1 cellular context compared by ENCODE assay signal in the genomic region with DNA sequence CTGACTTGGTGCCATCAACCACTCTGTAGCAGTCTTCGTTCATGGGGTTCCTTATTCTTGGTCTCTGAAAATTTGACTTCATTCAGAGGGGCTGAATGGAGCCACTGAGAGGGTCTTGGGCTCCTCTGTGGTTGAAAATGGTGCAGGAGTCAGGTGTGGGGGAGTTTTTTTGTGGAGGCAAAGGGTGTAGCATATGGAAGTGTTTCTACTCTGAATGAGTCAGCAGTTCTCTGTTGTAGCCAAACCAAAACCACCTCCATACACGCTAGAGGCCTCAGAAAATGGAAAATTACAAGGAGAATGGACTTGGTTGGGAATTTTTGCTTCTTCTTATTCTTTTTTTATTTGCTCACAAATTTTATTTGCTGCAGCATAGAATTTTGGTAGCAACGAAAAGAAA.
A peak's percentile ranks its signal among the peaks of the same experiment; 100 is the strongest.
TF ChIP-seq lines count a peak whose summit lies in the region.

No MANE protein-coding gene starts in this region.

TF ChIP-seq in GM12878, 131 proteins besides CTCF, POLR2A, EP300 and RAD21 (continued from another document):
- TF ChIP-seq MAX (IDR thresholded peaks at IDR 0.05; ENCODE audit: low read depth, low read length) = no peak
- TF ChIP-seq, protein P1, sequence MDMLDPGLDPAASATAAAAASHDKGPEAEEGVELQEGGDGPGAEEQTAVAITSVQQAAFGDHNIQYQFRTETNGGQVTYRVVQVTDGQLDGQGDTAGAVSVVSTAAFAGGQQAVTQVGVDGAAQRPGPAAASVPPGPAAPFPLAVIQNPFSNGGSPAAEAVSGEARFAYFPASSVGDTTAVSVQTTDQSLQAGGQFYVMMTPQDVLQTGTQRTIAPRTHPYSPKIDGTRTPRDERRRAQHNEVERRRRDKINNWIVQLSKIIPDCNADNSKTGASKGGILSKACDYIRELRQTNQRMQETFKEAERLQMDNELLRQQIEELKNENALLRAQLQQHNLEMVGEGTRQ (IDR thresholded peaks at IDR 0.05; ENCODE audit: borderline replicate concordance, low read depth, low read length) = no peak
- peak; percentile 68 for TF ChIP-seq IKZF1 (conservative IDR thresholded peaks at IDR 0.05)
- TF ChIP-seq FOXM1 (IDR thresholded peaks at IDR 0.05; ENCODE audit: low read depth, low read length) = 0 out of 2 replicates have a peak, but pooled peaks have one; percentile 15
- no peak; the same call in 1 of the 2 replicates for TF ChIP-seq DPF2 (IDR thresholded peaks at IDR 0.05)
- no peak for TF ChIP-seq STAT1 (conservative IDR thresholded peaks at IDR 0.05)
- peak; percentile 64 for TF ChIP-seq NFIC (IDR thresholded peaks at IDR 0.05; ENCODE audit: low read depth, low read length)
- no peak for TF ChIP-seq ZNF274 (IDR thresholded peaks at IDR 0.05; ENCODE audit: insufficient read depth, insufficient read length)
- no peak for TF ChIP-seq ATF7 (IDR thresholded peaks at IDR 0.05; ENCODE audit: low read depth)
- TF ChIP-seq ASH2L (IDR thresholded peaks at IDR 0.05; ENCODE audit: borderline replicate concordance, low read depth) = no peak
- peak; percentile 10; the same call in 1 of the 2 replicates for TF ChIP-seq SPI1 (IDR thresholded peaks at IDR 0.05; ENCODE audit: borderline replicate concordance, insufficient read depth, low read depth, low read length)
- no peak for TF ChIP-seq HDGF (IDR thresholded peaks at IDR 0.05)
- TF ChIP-seq JUNB (IDR thresholded peaks at IDR 0.05) = 0 out of 2 replicates have a peak, but pooled peaks have one; percentile 49
- no peak for TF ChIP-seq ZNF24 (IDR thresholded peaks at IDR 0.05)
- no peak for TF ChIP-seq EZH2 (IDR thresholded peaks at IDR 0.05; ENCODE audit: borderline replicate concordance, control insufficient read depth, low read depth, low read length)
- peak; percentile 71 to 76; a peak in 3 of 4 replicates for TF ChIP-seq IKZF2 (IDR thresholded peaks at IDR 0.05)
- no peak for TF ChIP-seq TCF7 (IDR thresholded peaks at IDR 0.05; ENCODE audit: borderline replicate concordance)
- 0 out of 2 replicates have a peak, but pooled peaks have one; percentile 11 for TF ChIP-seq CREM (IDR thresholded peaks at IDR 0.05; ENCODE audit: low read depth)
- TF ChIP-seq, protein P2, sequence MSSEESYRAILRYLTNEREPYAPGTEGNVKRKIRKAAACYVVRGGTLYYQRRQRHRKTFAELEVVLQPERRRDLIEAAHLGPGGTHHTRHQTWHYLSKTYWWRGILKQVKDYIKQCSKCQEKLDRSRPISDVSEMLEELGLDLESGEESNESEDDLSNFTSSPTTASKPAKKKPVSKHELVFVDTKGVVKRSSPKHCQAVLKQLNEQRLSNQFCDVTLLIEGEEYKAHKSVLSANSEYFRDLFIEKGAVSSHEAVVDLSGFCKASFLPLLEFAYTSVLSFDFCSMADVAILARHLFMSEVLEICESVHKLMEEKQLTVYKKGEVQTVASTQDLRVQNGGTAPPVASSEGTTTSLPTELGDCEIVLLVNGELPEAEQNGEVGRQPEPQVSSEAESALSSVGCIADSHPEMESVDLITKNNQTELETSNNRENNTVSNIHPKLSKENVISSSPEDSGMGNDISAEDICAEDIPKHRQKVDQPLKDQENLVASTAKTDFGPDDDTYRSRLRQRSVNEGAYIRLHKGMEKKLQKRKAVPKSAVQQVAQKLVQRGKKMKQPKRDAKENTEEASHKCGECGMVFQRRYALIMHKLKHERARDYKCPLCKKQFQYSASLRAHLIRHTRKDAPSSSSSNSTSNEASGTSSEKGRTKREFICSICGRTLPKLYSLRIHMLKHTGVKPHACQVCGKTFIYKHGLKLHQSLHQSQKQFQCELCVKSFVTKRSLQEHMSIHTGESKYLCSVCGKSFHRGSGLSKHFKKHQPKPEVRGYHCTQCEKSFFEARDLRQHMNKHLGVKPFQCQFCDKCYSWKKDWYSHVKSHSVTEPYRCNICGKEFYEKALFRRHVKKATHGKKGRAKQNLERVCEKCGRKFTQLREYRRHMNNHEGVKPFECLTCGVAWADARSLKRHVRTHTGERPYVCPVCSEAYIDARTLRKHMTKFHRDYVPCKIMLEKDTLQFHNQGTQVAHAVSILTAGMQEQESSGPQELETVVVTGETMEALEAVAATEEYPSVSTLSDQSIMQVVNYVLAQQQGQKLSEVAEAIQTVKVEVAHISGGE (CRISPR knock-in tag; IDR thresholded peaks at IDR 0.05) = no peak
- peak; percentile 70 for TF ChIP-seq RUNX3 (IDR thresholded peaks at IDR 0.05; ENCODE audit: low read length)
- TF ChIP-seq PAX8 (IDR thresholded peaks at IDR 0.05) = no peak
